In the genomic region with DNA sequence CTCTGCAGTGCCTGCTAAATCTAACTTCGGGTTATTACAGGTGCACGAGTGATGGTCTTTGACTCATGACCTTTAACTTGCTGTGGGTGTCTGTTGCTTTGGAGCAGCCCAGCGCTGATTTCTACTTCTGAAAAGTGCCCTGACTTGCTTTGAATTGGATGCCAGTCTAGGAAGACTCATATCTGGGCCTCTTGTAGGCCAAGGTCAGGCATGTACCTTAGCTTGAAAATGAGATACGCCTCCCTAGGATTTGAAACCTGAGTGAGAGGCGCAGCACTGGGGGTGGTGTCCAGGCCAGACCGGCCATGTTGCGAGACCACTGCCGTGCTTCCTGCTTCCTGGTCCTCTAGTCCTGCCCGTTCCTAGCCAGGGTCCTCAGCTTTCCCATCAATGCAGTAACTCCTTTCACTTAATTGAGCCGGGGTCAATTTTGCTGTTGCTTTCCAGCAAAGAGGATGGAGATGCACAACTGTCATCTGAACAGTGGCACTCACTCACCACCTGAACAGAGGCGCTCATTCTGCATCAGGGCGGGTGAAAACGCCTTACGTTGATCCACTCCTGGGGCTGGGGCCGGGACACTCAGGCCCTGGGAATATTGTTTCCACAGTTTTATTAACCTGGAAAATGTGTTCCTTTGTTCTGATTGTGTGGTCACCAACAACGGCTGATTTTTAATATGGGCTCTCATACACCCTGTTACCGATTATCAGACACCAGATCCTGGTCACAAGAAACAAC, we compare ENCODE assay signal across 36 cellular contexts. TPM values are rescaled to one million over a fixed set of nuclear protein-coding genes. Genes with fewer than 3 reads are reported as not detected.
"Had no signal": no experiment of that assay in that cellular context is flagged by ENCODE, and none has a peak within 500 bp of the region (broad histone marks: within the 10 kb centered on the region; RNA-seq: fewer than 3 reads in every experiment).

No MANE protein-coding gene starts in this region.

- FAIRE-seq: astrocyte, TTC549 had no signal

- H3K36me3 ChIP-seq: adrenal gland, breast epithelium, MG63, SJSA1 had no signal

- H3K36me3 Mint-ChIP-seq: activated CD4-positive, alpha-beta memory T cell treated with anti-CD3 and anti-CD28 coated beads for 36 hours; activated naive CD4-positive, alpha-beta T cell treated with anti-CD3 and anti-CD28 coated beads, Interleukin-2, amount 50 U/mL, for 72 hours had no signal

- H3K27ac ChIP-seq: adrenal gland, body of pancreas, breast epithelium, SJSA1 had no signal

- H3K9me3 Mint-ChIP-seq: activated naive CD4-positive, alpha-beta T cell treated with anti-CD3 and anti-CD28 coated beads for 36 hours; activated T-helper 1 cell treated with anti-CD3 and anti-CD28 coated beads, Interleukin-12 subunit alpha, Interleukin-12 subunit beta, Interleukin-2, Interleukin-4 antibody, amounts not matched to agents 30 ng/mL and 10 ng/mL and 1 ng/mL, durations not matched to agents 14 hours and 24 hours and 36 hours; T-helper 1 cell treated with Interleukin-12 subunit alpha and Interleukin-12 subunit beta and Interleukin-4 antibody, amounts not matched to agents 30 μg/mL and 1 μg/mL, for 36 hours; T-helper 2 cell treated with Interferon-gamma antibody and Interleukin-4, amounts not matched to agents 5 μg/mL and 100 μg/mL, for 36 hours had no signal

- H3K4me1 Mint-ChIP-seq: activated B cell treated with CpG ODN at 0.5 μM for 24 hours had no signal

- H3K9ac ChIP-seq: SK-N-SH had no signal

- H3K4me3 Mint-ChIP-seq: activated B cell treated with CpG ODN at 0.5 μM for 24 hours; activated CD4-positive, alpha-beta memory T cell treated with anti-CD3 and anti-CD28 coated beads for 36 hours; activated naive CD4-positive, alpha-beta T cell treated with anti-CD3 and anti-CD28 coated beads for 36 hours; activated T-cell treated with anti-CD3 and anti-CD28 coated beads, Interleukin-2, amount 50 U/mL, for 4 hours; activated T-helper 1 cell treated with anti-CD3 and anti-CD28 coated beads, Interleukin-12 subunit alpha, Interleukin-12 subunit beta, Interleukin-2, Interleukin-4 antibody, amounts not matched to agents 30 ng/mL and 10 ng/mL and 1 ng/mL, durations not matched to agents 14 hours and 24 hours and 36 hours; T-helper 1 cell treated with Interleukin-12 subunit alpha and Interleukin-12 subunit beta and Interleukin-4 antibody, amounts not matched to agents 30 μg/mL and 1 μg/mL, for 36 hours; T-helper 2 cell treated with Interferon-gamma antibody and Interleukin-4, amounts not matched to agents 5 μg/mL and 100 μg/mL, for 36 hours had no signal

- H3K4me3 ChIP-seq: adrenal gland, body of pancreas, breast epithelium, MG63, SJSA1 had no signal

- ATAC-seq: activated naive CD4-positive, alpha-beta T cell treated with anti-CD3 and anti-CD28 coated beads, Interleukin-2, amount 50 U/mL, for 72 hours; activated T-cell treated with anti-CD3 and anti-CD28 coated beads, Interleukin-2, amount 50 U/mL, for 4 hours; body of pancreas; Panc1 had no signal

- DNase-seq: activated B cell treated with CpG ODN at 0.5 μM for 24 hours; activated CD4-positive, alpha-beta memory T cell treated with anti-CD3 and anti-CD28 coated beads for 36 hours; activated CD4-positive, alpha-beta T cell treated with anti-CD3 and anti-CD28 coated beads for 4 hours; activated CD4-positive, alpha-beta T cell treated with anti-CD3 and anti-CD28 coated beads, Interleukin-2, amount 50 U/mL, for 1 hour; activated CD4-positive, CD25-positive, alpha-beta regulatory T cell treated with anti-CD3 and anti-CD28 coated beads, Interleukin-2, amount 50 U/mL, for 72 hours; activated CD8-positive, alpha-beta memory T cell treated with anti-CD3 and anti-CD28 coated beads, Interleukin-2, amount 50 U/mL, for 4 hours; activated gamma-delta T cell treated with Interleukin-2 at 50 U/mL for 16 hours; activated naive CD4-positive, alpha-beta T cell treated with anti-CD3 and anti-CD28 coated beads for 36 hours; activated T-cell treated with anti-CD3 and anti-CD28 coated beads for 4 hours; activated T-cell treated with anti-CD3 and anti-CD28 coated beads, Interleukin-2, amount 50 U/mL, for 4 hours; body of pancreas; central memory CD4-positive, alpha-beta T cell; Karpas-422; MG63; NCI-H1048; NCI-H1105 treated with DMSO at 0.1 percent for 48 hours; NCI-H1436; NCI-H1694; NCI-H1930; NCI-H2081 treated with DMSO at 0.1 percent for 48 hours; NCI-H345; NCI-H524 treated with DMSO at 0.1 percent for 48 hours; SHP77 treated with DMSO at 0.1 percent for 48 hours; SK-N-SH had no signal

- H3K4me2 ChIP-seq: SK-N-SH had no signal

- H3K4me1 ChIP-seq: adrenal gland, body of pancreas, breast epithelium, SJSA1 had no signal

- H3K9me3 ChIP-seq: adrenal gland, body of pancreas, breast epithelium, MG63, SJSA1, SK-N-SH had no signal

- H3K27ac Mint-ChIP-seq: activated B cell treated with CpG ODN at 0.5 μM for 24 hours; activated CD4-positive, alpha-beta memory T cell treated with anti-CD3 and anti-CD28 coated beads for 36 hours; activated naive CD4-positive, alpha-beta T cell treated with anti-CD3 and anti-CD28 coated beads for 36 hours; activated naive CD4-positive, alpha-beta T cell treated with anti-CD3 and anti-CD28 coated beads, Interleukin-2, amount 50 U/mL, for 72 hours; activated T-helper 1 cell treated with anti-CD3 and anti-CD28 coated beads, Interleukin-12 subunit alpha, Interleukin-12 subunit beta, Interleukin-2, Interleukin-4 antibody, amounts not matched to agents 30 ng/mL and 10 ng/mL and 1 ng/mL, durations not matched to agents 14 hours and 24 hours and 36 hours; T-helper 1 cell treated with Interleukin-12 subunit alpha and Interleukin-12 subunit beta and Interleukin-4 antibody, amounts not matched to agents 30 μg/mL and 1 μg/mL, for 36 hours; T-helper 2 cell treated with Interferon-gamma antibody and Interleukin-4, amounts not matched to agents 5 μg/mL and 100 μg/mL, for 36 hours had no signal

- H3K27me3 ChIP-seq: adrenal gland, body of pancreas, breast epithelium, MG63, SJSA1 had no signal

RNA-seq across cellular contexts. Expression of a gene that starts 14.3 kb away (rescaled TPM):
- total RNA-seq: activated B cell treated with CpG ODN at 0.5 μM for 24 hours; activated CD4-positive, alpha-beta memory T cell treated with anti-CD3 and anti-CD28 coated beads for 36 hours; activated naive CD4-positive, alpha-beta T cell treated with anti-CD3 and anti-CD28 coated beads for 36 hours; activated naive CD4-positive, alpha-beta T cell treated with anti-CD3 and anti-CD28 coated beads, Interleukin-2, amount 50 U/mL, for 72 hours; activated T-cell treated with anti-CD3 and anti-CD28 coated beads, Interleukin-2, amount 50 U/mL, for 4 hours; activated T-helper 1 cell treated with anti-CD3 and anti-CD28 coated beads, Interleukin-12 subunit alpha, Interleukin-12 subunit beta, Interleukin-2, Interleukin-4 antibody, amounts not matched to agents 30 ng/mL and 10 ng/mL and 1 ng/mL, durations not matched to agents 14 hours and 24 hours and 36 hours had no signal
- polyA plus RNA-seq: SK-N-SH had no signal

RNA-seq across cellular contexts. Expression of a gene that starts 24.5 kb away (rescaled TPM):
- total RNA-seq: activated B cell treated with CpG ODN at 0.5 μM for 24 hours; activated CD4-positive, alpha-beta memory T cell treated with anti-CD3 and anti-CD28 coated beads for 36 hours; activated naive CD4-positive, alpha-beta T cell treated with anti-CD3 and anti-CD28 coated beads for 36 hours; activated naive CD4-positive, alpha-beta T cell treated with anti-CD3 and anti-CD28 coated beads, Interleukin-2, amount 50 U/mL, for 72 hours; activated T-cell treated with anti-CD3 and anti-CD28 coated beads, Interleukin-2, amount 50 U/mL, for 4 hours; activated T-helper 1 cell treated with anti-CD3 and anti-CD28 coated beads, Interleukin-12 subunit alpha, Interleukin-12 subunit beta, Interleukin-2, Interleukin-4 antibody, amounts not matched to agents 30 ng/mL and 10 ng/mL and 1 ng/mL, durations not matched to agents 14 hours and 24 hours and 36 hours; astrocyte; breast epithelium; NCI-H460; RPMI7951; SJSA1 had no signal
- polyA plus RNA-seq: SK-N-SH had no signal
